In the genomic region with DNA sequence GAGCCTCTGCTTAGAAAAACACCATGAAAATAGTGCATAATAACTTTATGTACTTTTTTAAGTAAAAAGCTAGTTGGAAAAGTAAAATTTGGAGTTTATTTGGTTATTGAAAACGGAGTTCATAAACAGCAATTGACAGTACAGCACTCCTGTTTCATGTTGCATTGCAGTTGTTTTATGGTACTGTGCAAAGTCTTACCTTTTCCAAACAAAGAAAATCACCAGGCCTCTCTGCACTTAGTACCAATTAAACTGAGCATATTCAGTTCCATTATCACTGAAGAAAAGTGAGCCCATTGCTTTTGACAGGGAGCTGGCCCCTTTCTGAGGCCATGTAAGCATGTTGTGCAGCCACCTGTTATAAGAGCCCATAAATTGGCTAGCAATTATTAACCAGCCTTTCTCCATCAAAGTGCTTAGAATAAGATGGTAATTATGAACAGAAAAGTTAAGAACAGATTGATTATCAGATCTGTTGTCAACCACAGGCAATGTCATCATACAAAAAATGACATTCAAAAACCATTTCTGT, we compare ENCODE assay signal across 27 cellular contexts.
DNase-seq lines count a peak whose midpoint lies in the region; ATAC-seq and TF ChIP-seq lines count a peak whose summit lies in the region.
"Had no signal": no experiment of that assay in that cellular context is flagged by ENCODE, and none has a peak within 500 bp of the region (broad histone marks: within the 10 kb centered on the region; RNA-seq: fewer than 3 reads in every experiment).

No MANE protein-coding gene starts in this region.

- peaks cover 12% of the 10 kb centered on the region for H3K4me1 ChIP-seq in CD4-positive, CD25-positive, alpha-beta regulatory T cell (ENCODE audit: control insufficient read depth, insufficient read depth, low read length, poor library complexity, severe bottlenecking)
- H3K4me1 ChIP-seq in left lung, result no peaks in the 10 kb centered on the region
- no peaks in the 10 kb centered on the region for H3K4me1 ChIP-seq in BE2C
- H3K4me1 ChIP-seq: tibial artery had no signal

- H3K27me3 ChIP-seq in CD4-positive, CD25-positive, alpha-beta regulatory T cell (ENCODE audit: control insufficient read depth, insufficient read depth, low read length), result no peaks in the 10 kb centered on the region
- H3K27me3 ChIP-seq in left lung (no peaks in the 10 kb centered on the region), BE2C (no peaks in the 10 kb centered on the region)
- H3K27me3 ChIP-seq: dorsolateral prefrontal cortex, tibial artery had no signal

- CTCF ChIA-PET in T-cell (lab: Charles Lee), result no interaction called here

- H3K4me1 Mint-ChIP-seq in CD4-positive, CD25-positive, alpha-beta regulatory T cell, result peaks cover 7 to 23% (median 14%) of the 10 kb centered on the region in 4 donors
- peaks cover 16 to 18% (median 18%) of the 10 kb centered on the region in 3 donors for H3K4me1 Mint-ChIP-seq in T-cell

- TF ChIP-seq CTCF in left lung (IDR thresholded peaks at IDR 0.05) (no peak), BE2C (IDR thresholded peaks at IDR 0.05; ENCODE audit: low read depth, low read length) (no peak)

- H3K27me3 Mint-ChIP-seq in CD4-positive, CD25-positive, alpha-beta regulatory T cell, result peaks cover 19% of the 10 kb centered on the region
- peaks cover 0 to 6% of the 10 kb centered on the region in 2 donors for H3K27me3 Mint-ChIP-seq in T-cell
- H3K27me3 Mint-ChIP-seq: activated CD4-positive, alpha-beta memory T cell treated with anti-CD3 and anti-CD28 coated beads for 36 hours; stimulated activated naive CD8-positive, alpha-beta T cell treated with anti-CD3 and anti-CD28 coated beads, Interleukin-15, amount 100 ng/mL, for 72 hours had no signal

- ATAC-seq in CD4-positive, CD25-positive, alpha-beta regulatory T cell (ENCODE audit: low read depth in 2 of 2), result no peak
- peak; percentile 46 for ATAC-seq in GM18907 (IDR thresholded peaks at IDR 0.05; ENCODE audit: unreplicated experiment)
- no peak for ATAC-seq in T-cell (replicated peaks in 1 of 4)
- peak; percentile 14 for ATAC-seq in left lung
- no peak for ATAC-seq in HG03045 (IDR thresholded peaks at IDR 0.05; ENCODE audit: unreplicated experiment)
- ATAC-seq: left ventricle myocardium superior; stimulated activated naive CD8-positive, alpha-beta T cell treated with anti-CD3 and anti-CD28 coated beads, Interleukin-15, amount 100 ng/mL, for 72 hours had no signal

- peak overlapping the region in 2 of 4 donors; percentile 90 to 94 for H3K4me3 Mint-ChIP-seq in CD4-positive, CD25-positive, alpha-beta regulatory T cell
- H3K4me3 Mint-ChIP-seq in T-cell, result peak overlapping the region in 2 of 3 donors; percentile 82

- no peaks in the 10 kb centered on the region for H3K9me3 ChIP-seq in CD4-positive, CD25-positive, alpha-beta regulatory T cell (ENCODE audit: control insufficient read depth in 2 of 2, low read length in 2 of 2)
- H3K9me3 ChIP-seq in left lung, result peaks cover 0 to 14% of the 10 kb centered on the region in 2 donors
- H3K9me3 ChIP-seq in BE2C, result no peaks in the 10 kb centered on the region

- H3K36me3 Mint-ChIP-seq in CD4-positive, CD25-positive, alpha-beta regulatory T cell, result no peaks in the 10 kb centered on the region
- H3K36me3 Mint-ChIP-seq in T-cell, result peaks cover 3% of the 10 kb centered on the region
- H3K36me3 Mint-ChIP-seq: CD14-positive monocyte had no signal

- no peaks in the 10 kb centered on the region for H3K36me3 ChIP-seq in CD4-positive, CD25-positive, alpha-beta regulatory T cell (ENCODE audit: control insufficient read depth, insufficient read depth, low read length)
- H3K36me3 ChIP-seq in left lung (no peaks in the 10 kb centered on the region), BE2C (no peaks in the 10 kb centered on the region)
- H3K36me3 ChIP-seq: tibial artery had no signal

- peak overlapping the region in 2 of 3 donors; percentile 48 to 91 for H3K27ac Mint-ChIP-seq in CD4-positive, CD25-positive, alpha-beta regulatory T cell
- H3K27ac Mint-ChIP-seq in T-cell, result peak overlapping the region in 1 of 2 donors; percentile 93
- H3K27ac Mint-ChIP-seq: activated CD4-positive, alpha-beta memory T cell treated with anti-CD3 and anti-CD28 coated beads for 36 hours; activated naive CD4-positive, alpha-beta T cell treated with anti-CD3 and anti-CD28 coated beads for 36 hours had no signal

- H3K27ac ChIP-seq in CD4-positive, CD25-positive, alpha-beta regulatory T cell (ENCODE audit: insufficient read depth, low read length, poor library complexity, severe bottlenecking), result no peak overlapping the region
- no peak overlapping the region for H3K27ac ChIP-seq in left lung
- H3K27ac ChIP-seq: dorsolateral prefrontal cortex, RWPE1, SK-N-MC, tibial artery had no signal

- peaks cover 0 to 10% (median 6%) of the 10 kb centered on the region in 7 donors for H3K9me3 Mint-ChIP-seq in CD4-positive, CD25-positive, alpha-beta regulatory T cell
- H3K9me3 Mint-ChIP-seq in T-cell, result peaks cover 5 to 6% (median 6%) of the 10 kb centered on the region in 3 donors

- H3K4me3 ChIP-seq in CD4-positive, CD25-positive, alpha-beta regulatory T cell (ENCODE audit: low read depth, low read length), result no peak overlapping the region
- H3K4me3 ChIP-seq in left lung, result no peak overlapping the region
- no peak overlapping the region for H3K4me3 ChIP-seq in BE2C (ENCODE audit: low read depth, low read length)
- H3K4me3 ChIP-seq: GM12878, SK-N-MC, tibial artery had no signal

- DNase-seq in CD4-positive, CD25-positive, alpha-beta regulatory T cell, result no peak
- DNase-seq in T-cell (no peak), left lung (no peak), mucosa of gallbladder (ENCODE audit: low spot score) (no peak), globus pallidus (ENCODE audit: low spot score) (no peak), BE2C (no peak)
- DNase-seq: activated CD4-positive, alpha-beta memory T cell treated with anti-CD3 and anti-CD28 coated beads for 36 hours; activated CD4-positive, CD25-positive, alpha-beta regulatory T cell; activated naive CD4-positive, alpha-beta T cell treated with anti-CD3 and anti-CD28 coated beads for 36 hours; aorta; Karpas-422; left ventricle myocardium superior; NCI-H2107; NCI-H510A treated with DMSO at 0.1 percent for 48 hours; nucleus accumbens; retina; stimulated activated CD4-positive, alpha-beta T cell treated with anti-CD3 and anti-CD28 coated beads, Interleukin-4, amount 100 ng/mL, for 4 hours; stimulated activated naive CD8-positive, alpha-beta T cell treated with anti-CD3 and anti-CD28 coated beads, Interleukin-15, amount 100 ng/mL, for 72 hours; T1000; tibial artery had no signal

- POLR2A ChIA-PET in T-cell (lab: Charles Lee), result no interaction called here

- intact Hi-C loops in left lung (cut with DNase I), result no loop called here

Comparison
In these comparisons a context has a peak if more than half of its experiments do, and no peak if none do; other contexts are left out.
1. ATAC-seq: peak in GM18907 (single experiment) and left lung (single experiment); none in CD4-positive, CD25-positive, alpha-beta regulatory T cell (0 of 2), T-cell (0 of 4) and HG03045 (single experiment).